Comparison of ENCODE assay signal across 20 cellular contexts in the genomic region with DNA sequence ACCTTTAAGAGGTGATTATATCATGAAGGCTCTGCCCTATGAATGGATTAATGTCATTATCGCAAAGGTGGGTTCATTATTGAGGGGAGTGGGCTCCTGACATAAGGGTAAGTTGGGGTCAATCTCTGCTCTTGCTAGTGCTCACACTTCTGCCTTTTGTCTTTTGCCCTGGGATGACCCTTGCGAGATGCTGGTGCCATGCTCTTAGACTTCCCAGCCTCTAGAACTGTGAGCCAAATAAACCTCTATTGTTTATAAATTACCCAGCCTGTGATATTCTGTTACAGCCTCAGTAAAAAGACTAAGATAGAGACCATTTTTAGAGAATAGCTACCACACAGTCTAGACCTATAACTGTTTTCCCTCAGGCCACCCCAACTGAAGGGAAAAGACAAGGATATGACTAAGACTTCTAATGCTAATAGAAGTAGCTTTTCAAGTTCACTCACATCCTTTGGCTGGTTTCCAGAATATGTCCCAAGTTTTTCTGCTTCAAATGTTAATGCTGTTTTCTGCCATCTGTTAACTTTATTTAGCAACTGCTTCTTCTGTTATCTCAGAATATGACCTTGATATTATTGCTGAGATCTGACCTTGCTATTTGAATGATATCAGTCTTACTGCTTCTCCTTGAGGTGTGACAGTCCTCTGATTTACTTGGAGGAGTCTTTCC.
DNase-seq lines count a peak whose midpoint lies in the region; ATAC-seq, FAIRE-seq and TF ChIP-seq lines count a peak whose summit lies in the region.
"Had no signal": no experiment of that assay in that cellular context is flagged by ENCODE, and none has a peak within 500 bp of the region (broad histone marks: within the 10 kb centered on the region; RNA-seq: fewer than 3 reads in every experiment).

No MANE protein-coding gene starts in this region.

- ATAC-seq in GM18858 (IDR thresholded peaks at IDR 0.05; ENCODE audit: unreplicated experiment) = no peak
- ATAC-seq: GM12878 had no signal

- no peak overlapping the region for H3K27ac ChIP-seq in GM23248
- H3K27ac ChIP-seq in RWPE1 = no peak overlapping the region; the same call in 1 of the 2 replicates
- peak overlapping the region; percentile 61 for H3K27ac ChIP-seq in epithelial cell of prostate
- H3K27ac ChIP-seq: neutrophil had no signal

- H3K79me2 ChIP-seq in GM23248 (ENCODE audit: insufficient read depth) = no peaks in the 10 kb centered on the region

- no peak for TF ChIP-seq CTCF in RWPE1 (conservative IDR thresholded peaks at IDR 0.05; ENCODE audit: low read depth)

- WGBS in GM23248 (ENCODE audit: low coverage in 1 of 2, low lambda C conversion rate in 2 of 2, missing lambda C conversion rate in 2 of 2), 2 experiments = 100% methylated on average over 2 of the region's 2 CpGs

- TF ChIP-seq POLR2A in H54 (IDR thresholded peaks at IDR 0.05; ENCODE audit: low read depth, low read length) = no peak

- H4K20me1 ChIP-seq in GM23248 (ENCODE audit: insufficient read depth) = no peaks in the 10 kb centered on the region

- peaks cover 12% of the 10 kb centered on the region for H3F3A ChIP-seq in GM23248 (ENCODE audit: insufficient read depth)

- no peaks in the 10 kb centered on the region for H3K9me2 ChIP-seq in GM23248 (ENCODE audit: insufficient read depth)

- in situ Hi-C loops in GM23248 (cut with MboI) = no loop called here

- CTCF ChIA-PET in RWPE1 (lab: Yijun Ruan, JAX) = interaction anchor here (0.6 kb wide), 1 partner anchor 119 kb away, joined by 3 read pairs; no protein-coding TSS in a partner anchor

- H3K4me3 ChIP-seq in GM23248 = no peak overlapping the region
- H3K4me3 ChIP-seq: GM12878, smooth muscle cell had no signal

- no peaks in the 10 kb centered on the region for H3K27me3 ChIP-seq in GM23248 (replicated peaks; ENCODE audit: insufficient read depth)
- H3K27me3 ChIP-seq: neutrophil had no signal

- no peak overlapping the region for H2AFZ ChIP-seq in GM23248

- peak; percentile 76 for DNase-seq in GM23248
- DNase-seq in RWPE1 (ENCODE audit: low spot score) = peak; percentile 75
- peak; percentile 73 for DNase-seq in epithelial cell of prostate (ENCODE audit: low read depth, low spot score)
- peak; percentile 60 for DNase-seq in non-pigmented ciliary epithelial cell (ENCODE audit: low read depth)
- DNase-seq in H54 (ENCODE audit: insufficient read length, low spot score) = no peak
- DNase-seq in NCI-H187 treated with DMSO at 0.1 percent for 48 hours (lab: John Stamatoyannopoulos, UW) = no peak
- DNase-seq in NCI-H2107 treated with DMSO at 0.1 percent for 48 hours (lab: John Stamatoyannopoulos, UW; ENCODE audit: unreplicated experiment) = no peak
- DNase-seq: activated naive CD4-positive, alpha-beta T cell treated with anti-CD3 and anti-CD28 coated beads for 36 hours; effector CD8-positive, alpha-beta T cell; glutamatergic neuron; H9; KG1; NCI-H1436; NCI-H524 treated with DMSO at 0.1 percent for 48 hours; stimulated activated naive CD4-positive, alpha-beta T cell treated with Interleukin-2 at 50 U/mL for 16 hours had no signal

- no peak for FAIRE-seq in H54 (lab: Jason Lieb, UNC)
- FAIRE-seq: GM12878, urothelium cell line had no signal

- H3K4me1 ChIP-seq in GM23248 (ENCODE audit: insufficient read depth) = peaks cover 5% of the 10 kb centered on the region; the same call in 1 of the 2 replicates

- no peaks in the 10 kb centered on the region for H3K36me3 ChIP-seq in GM23248 (ENCODE audit: low read depth)
- H3K36me3 ChIP-seq: neutrophil had no signal

- no peak overlapping the region for H3K9ac ChIP-seq in GM23248

- H3K9me3 ChIP-seq in GM23248 (ENCODE audit: low read depth) = no peaks in the 10 kb centered on the region
- H3K9me3 ChIP-seq: neutrophil had no signal

- POLR2A ChIA-PET in RWPE1 (lab: Yijun Ruan, JAX; ENCODE audit: low non-redundant PET) = interaction anchor here (0.7 kb wide), 1 partner anchor 9 kb away, joined by 3 read pairs; no protein-coding TSS in a partner anchor

- H3K4me2 ChIP-seq in GM23248 (ENCODE audit: unreplicated experiment) = no peak overlapping the region
- H3K4me2 ChIP-seq: smooth muscle cell had no signal

Comparison
In these comparisons a context has a peak if more than half of its experiments do, and no peak if none do; other contexts are left out.
1. DNase-seq: peak in GM23248 (single experiment), RWPE1 (single experiment), epithelial cell of prostate (single experiment) and non-pigmented ciliary epithelial cell (single experiment); none in H54 (single experiment), NCI-H187 treated with DMSO at 0.1 percent for 48 hours (single experiment) and NCI-H2107 treated with DMSO at 0.1 percent for 48 hours (single experiment).